9 cellular contexts compared by ENCODE assay signal in genomic region chr7:24825931-24826661, GRCh38.
A peak's percentile ranks its signal among the peaks of the same experiment; 100 is the strongest.
DNase-seq lines count a peak whose midpoint lies in the region; ATAC-seq, FAIRE-seq and TF ChIP-seq lines count a peak whose summit lies in the region.
"Had no signal": no experiment of that assay in that cellular context is flagged by ENCODE, and none has a peak within 500 bp of the region (broad histone marks: within the 10 kb centered on the region; RNA-seq: fewer than 3 reads in every experiment).

No MANE protein-coding gene starts in this region.

- peak overlapping the region; percentile 53 to 78 for H3K27ac ChIP-seq in mucosa of rectum (ENCODE audit: low read depth in 2 of 2, low read length in 2 of 2)

- no peaks in the 10 kb centered on the region for H3K27me3 Mint-ChIP-seq in Calu3 (ENCODE audit: unreplicated experiment)
- no peaks in the 10 kb centered on the region for H3K27me3 Mint-ChIP-seq in central memory CD8-positive, alpha-beta T cell

- ATAC-seq in central memory CD8-positive, alpha-beta T cell (replicated peaks; ENCODE audit: extremely low read depth, poor library complexity, severe bottlenecking) = no peak
- no peak for ATAC-seq in GM21723 (IDR thresholded peaks at IDR 0.05; ENCODE audit: unreplicated experiment)

- peak; percentile 94 for DNase-seq in Calu3
- peak; percentile 7 for DNase-seq in NCI-H1048 (lab: John Stamatoyannopoulos, UW)
- DNase-seq in central memory CD8-positive, alpha-beta T cell (ENCODE audit: low spot score in 2 of 2) = no peak
- no peak for DNase-seq in NCI-H1092 treated with DMSO at 0.1 percent for 48 hours (lab: John Stamatoyannopoulos, UW)
- DNase-seq in GM12892 (ENCODE audit: insufficient read length) = no peak
- no peak for DNase-seq in KG1 (lab: John Stamatoyannopoulos, UW)
- DNase-seq: right cardiac atrium had no signal

- H3K36me3 Mint-ChIP-seq in Calu3 (ENCODE audit: insufficient read depth, unreplicated experiment) = peaks cover 55% of the 10 kb centered on the region
- peaks cover 22% of the 10 kb centered on the region for H3K36me3 Mint-ChIP-seq in central memory CD8-positive, alpha-beta T cell (ENCODE audit: insufficient read depth)

- peak overlapping the region in 1 of 2 donors; percentile 52 for H3K9ac ChIP-seq in mucosa of rectum (ENCODE audit: low read depth in 1 of 2, low read length in 2 of 2)

- H3K9me3 Mint-ChIP-seq in Calu3 (ENCODE audit: low read depth, unreplicated experiment) = no peaks in the 10 kb centered on the region
- no peaks in the 10 kb centered on the region for H3K9me3 Mint-ChIP-seq in central memory CD8-positive, alpha-beta T cell

- TSS peak; percentile 24 for BruUV-seq in Calu3 (replicated peaks; lab: Mats Ljungman, UMichigan)

- peaks cover 19 to 42% of the 10 kb centered on the region in 2 donors for H3K4me1 ChIP-seq in mucosa of rectum (ENCODE audit: control insufficient read depth in 2 of 2, insufficient read depth in 2 of 2, low read length in 2 of 2)

- intact Hi-C loops in Calu3 (cut with micrococcal nuclease; ENCODE audit: unreplicated experiment) = loop anchor here (1.0 kb wide), 2 partner anchors 153 to 267 kb away; no protein-coding TSS in a partner anchor

- CTCF ChIA-PET in Calu3 (lab: Charles Lee) = interaction anchor here (0.6 to 3.0 kb wide), 12 partner anchors 14 to 445 kb away, joined by 3 to 21 read pairs (median 6); partner anchors contain the start of gene OSBPL3

- peak overlapping the region; percentile 41 for H3K4me3 Mint-ChIP-seq in Calu3 (ENCODE audit: low read depth, unreplicated experiment)
- H3K4me3 Mint-ChIP-seq in central memory CD8-positive, alpha-beta T cell = peak overlapping the region; percentile 43

- no peak for FAIRE-seq in GM12892 (lab: Jason Lieb, UNC)

- H3K4me1 Mint-ChIP-seq in Calu3 (ENCODE audit: low read depth, unreplicated experiment) = peaks cover 80% of the 10 kb centered on the region
- H3K4me1 Mint-ChIP-seq in central memory CD8-positive, alpha-beta T cell = peaks cover 56% of the 10 kb centered on the region

- no peaks in the 10 kb centered on the region for H3K36me3 ChIP-seq in mucosa of rectum (ENCODE audit: control insufficient read depth in 2 of 2, insufficient read depth in 2 of 2, low read length in 2 of 2)

- H3K4me3 ChIP-seq in mucosa of rectum (ENCODE audit: low read length in 2 of 2) = peak overlapping the region; percentile 24 to 53

- H3K9me3 ChIP-seq in mucosa of rectum (ENCODE audit: control insufficient read depth in 2 of 2, low read length in 2 of 2) = no peaks in the 10 kb centered on the region

- H3K27ac Mint-ChIP-seq in Calu3 (ENCODE audit: unreplicated experiment) = peak overlapping the region; percentile 88
- peak overlapping the region; percentile 83 for H3K27ac Mint-ChIP-seq in central memory CD8-positive, alpha-beta T cell (ENCODE audit: low read depth)

- no peak for TF ChIP-seq CTCF in Calu3 (IDR thresholded peaks at IDR 0.05; ENCODE audit: unreplicated experiment)

- no peaks in the 10 kb centered on the region for H3K27me3 ChIP-seq in mucosa of rectum (ENCODE audit: control insufficient read depth in 2 of 2, insufficient read depth in 2 of 2, low read length in 2 of 2)

- TF ChIP-seq POLR2A in GM12892 (IDR thresholded peaks at IDR 0.05; ENCODE audit: low read depth, low read length) = no peak

Comparison
In these comparisons a context has a peak if more than half of its experiments do, and no peak if none do; other contexts are left out.
1. DNase-seq: peak in Calu3 (single experiment) and NCI-H1048 (single experiment); none in central memory CD8-positive, alpha-beta T cell (0 of 2), NCI-H1092 treated with DMSO at 0.1 percent for 48 hours (single experiment), GM12892 (single experiment) and KG1 (single experiment).